In genomic region chr16:85089485-85089884, GRCh38 we compare ENCODE assay signal across 19 cellular contexts. TPM values are rescaled to one million over a fixed set of nuclear protein-coding genes. Genes with fewer than 3 reads are reported as not detected.
DNase-seq lines count a peak whose midpoint lies in the region; ATAC-seq and TF ChIP-seq lines count a peak whose summit lies in the region.
"Had no signal": no experiment of that assay in that cellular context is flagged by ENCODE, and none has a peak within 500 bp of the region (broad histone marks: within the 10 kb centered on the region; RNA-seq: fewer than 3 reads in every experiment).

No MANE protein-coding gene starts in this region.

- ATAC-seq in RWPE2 (ENCODE audit: low read depth) (peak; percentile 43), HG03039 (IDR thresholded peaks at IDR 0.05; ENCODE audit: unreplicated experiment) (no peak), GM18909 (IDR thresholded peaks at IDR 0.05; ENCODE audit: poor library complexity, unreplicated experiment) (no peak), GM18873 (IDR thresholded peaks at IDR 0.05; ENCODE audit: low FRiP score, unreplicated experiment) (no peak)
- ATAC-seq: mucosa of descending colon had no signal

- H3K4ac ChIP-seq in trophoblast cell (ENCODE audit: low read depth, low read length) = no peak overlapping the region

- H3K23ac ChIP-seq in trophoblast cell (ENCODE audit: low read length) = no peak overlapping the region

- no peak overlapping the region for H3K27ac ChIP-seq in BLaER1
- no peak overlapping the region for H3K27ac ChIP-seq in RWPE2 (ENCODE audit: poor library complexity, severe bottlenecking)
- H3K27ac ChIP-seq in fibroblast of lung (ENCODE audit: insufficient read depth, low read length) = no peak overlapping the region
- peak overlapping the region; percentile 5 for H3K27ac ChIP-seq in trophoblast cell (ENCODE audit: low read depth, low read length)
- H3K27ac ChIP-seq in ascending aorta = no peak overlapping the region
- H3K27ac ChIP-seq: right atrium auricular region had no signal

- no peak overlapping the region for H4K12ac ChIP-seq in trophoblast cell (ENCODE audit: low read depth, low read length)

- DNase-seq in RWPE2 (ENCODE audit: low spot score) = no peak
- DNase-seq in fibroblast of lung (ENCODE audit: low read depth in 2 of 2) = peak; percentile 26 to 49
- DNase-seq in trophoblast cell = peak; percentile 58 to 59
- no peak for DNase-seq in ascending aorta (ENCODE audit: low spot score in 2 of 2)
- DNase-seq: activated CD4-positive, CD25-positive, alpha-beta regulatory T cell treated with anti-CD3 and anti-CD28 coated beads, Interleukin-2, amount 50 U/mL, for 72 hours; cerebellar nuclear complex; effector memory CD4-positive, alpha-beta T cell; EL; Karpas-422; mucosa of descending colon; NCI-H1105 treated with DMSO at 0.1 percent for 48 hours; NCI-H524 treated with DMSO at 0.1 percent for 48 hours had no signal

- H3K79me1 ChIP-seq in trophoblast cell (ENCODE audit: low read length) = no peaks in the 10 kb centered on the region

- H2AK5ac ChIP-seq in trophoblast cell (ENCODE audit: low read length) = no peak overlapping the region

- 0 out of 2 replicates have a peak overlapping the region, but pooled peaks have one; percentile 53 for H3K4me2 ChIP-seq in BLaER1
- no peak overlapping the region for H3K4me2 ChIP-seq in fibroblast of lung (ENCODE audit: extremely low read depth, insufficient read depth, low read length)
- H3K4me2 ChIP-seq in trophoblast cell (ENCODE audit: low read length) = no peak overlapping the region

- H4K91ac ChIP-seq in trophoblast cell (ENCODE audit: low read depth, low read length) = peak overlapping the region; percentile 1

- TF ChIP-seq CTCF in RWPE2 (IDR thresholded peaks at IDR 0.05; ENCODE audit: poor library complexity, severe bottlenecking) = no peak
- TF ChIP-seq CTCF in fibroblast of lung (conservative IDR thresholded peaks at IDR 0.05 in 1 of 2, IDR thresholded peaks at IDR 0.05 in 1 of 2; ENCODE audit: low read depth in 1 of 2, low read length in 2 of 2) = no peak
- no peak for TF ChIP-seq CTCF in ascending aorta (IDR thresholded peaks at IDR 0.05)

- H3K36me3 ChIP-seq in BLaER1 (no peaks in the 10 kb centered on the region), RWPE2 (ENCODE audit: low read depth) (no peaks in the 10 kb centered on the region), fibroblast of lung (ENCODE audit: control insufficient read depth, insufficient read depth, low read length) (peaks cover 2% of the 10 kb centered on the region), trophoblast cell (ENCODE audit: control insufficient read depth in 1 of 2, insufficient read depth in 2 of 2, low read length in 2 of 2) (no peaks in the 10 kb centered on the region), ascending aorta (peaks cover 10 to 13% of the 10 kb centered on the region in 2 donors)
- H3K36me3 ChIP-seq: right atrium auricular region had no signal

- no peaks in the 10 kb centered on the region; the same call in 1 of the 2 replicates for H4K20me1 ChIP-seq in BLaER1
- H4K20me1 ChIP-seq in fibroblast of lung (ENCODE audit: control insufficient read depth, extremely low read depth, insufficient read depth, low read length) = no peaks in the 10 kb centered on the region

- H2BK120ac ChIP-seq in trophoblast cell (ENCODE audit: insufficient read depth, low read length, poor library complexity) = no peak overlapping the region

- no peak overlapping the region for H3K14ac ChIP-seq in trophoblast cell (ENCODE audit: low read length)

- H4K8ac ChIP-seq in trophoblast cell (ENCODE audit: low read depth, low read length) = no peak overlapping the region

- H3K4me3 ChIP-seq in BLaER1 (no peak overlapping the region), RWPE2 (ENCODE audit: severe bottlenecking) (no peak overlapping the region), fibroblast of lung (replicated peaks in 1 of 4; ENCODE audit: control extremely low read depth in 1 of 4, insufficient read depth in 1 of 4, low read depth in 3 of 4, low read length in 4 of 4) (no peak overlapping the region), trophoblast cell (ENCODE audit: low read depth, low read length) (no peak overlapping the region), ascending aorta (no peak overlapping the region)
- H3K4me3 ChIP-seq: mucosa of descending colon, right atrium auricular region had no signal

- H3K9me3 ChIP-seq in BLaER1 = no peaks in the 10 kb centered on the region
- H3K9me3 ChIP-seq in RWPE2 (ENCODE audit: severe bottlenecking) = no peaks in the 10 kb centered on the region
- H3K9me3 ChIP-seq in fibroblast of lung (ENCODE audit: control insufficient read depth, insufficient read depth, low read depth, low read length) = no peaks in the 10 kb centered on the region
- H3K9me3 ChIP-seq in trophoblast cell (ENCODE audit: insufficient read depth, low read depth, low read length) = no peaks in the 10 kb centered on the region
- no peaks in the 10 kb centered on the region for H3K9me3 ChIP-seq in ascending aorta
- H3K9me3 ChIP-seq: mucosa of descending colon, neutrophil, right atrium auricular region had no signal

- H2BK12ac ChIP-seq in trophoblast cell (ENCODE audit: low read length) = no peak overlapping the region

- no peak overlapping the region for H3K9ac ChIP-seq in BLaER1
- no peak overlapping the region for H3K9ac ChIP-seq in fibroblast of lung (ENCODE audit: insufficient read depth, low read length)
- H3K9ac ChIP-seq in trophoblast cell (ENCODE audit: low read length) = no peak overlapping the region

- no peak overlapping the region for H2BK5ac ChIP-seq in trophoblast cell (ENCODE audit: low read depth, low read length, poor library complexity)

- H3K4me1 ChIP-seq in BLaER1 = peaks cover 92% of the 10 kb centered on the region
- H3K4me1 ChIP-seq in RWPE2 (ENCODE audit: insufficient read depth, poor library complexity, severe bottlenecking) = peaks cover 10% of the 10 kb centered on the region
- no peaks in the 10 kb centered on the region for H3K4me1 ChIP-seq in fibroblast of lung (ENCODE audit: control insufficient read depth, extremely low read depth, insufficient read depth, low read length)
- peaks cover 20 to 24% of the 10 kb centered on the region in 2 experiments for H3K4me1 ChIP-seq in trophoblast cell (ENCODE audit: control insufficient read depth in 1 of 2, insufficient read depth in 2 of 2, low read length in 2 of 2)
- H3K4me1 ChIP-seq in ascending aorta = peaks cover 0 to 7% of the 10 kb centered on the region in 2 donors

- H3K27me3 ChIP-seq in BLaER1 = 0 out of 2 replicates have a peak, but pooled peaks cover 5% of the 10 kb centered on the region
- H3K27me3 ChIP-seq in RWPE2 (ENCODE audit: insufficient read depth, poor library complexity, severe bottlenecking) = no peaks in the 10 kb centered on the region
- no peaks in the 10 kb centered on the region for H3K27me3 ChIP-seq in fibroblast of lung (ENCODE audit: control insufficient read depth, insufficient read depth, low read length)
- no peaks in the 10 kb centered on the region for H3K27me3 ChIP-seq in trophoblast cell (ENCODE audit: insufficient read depth, low read length)
- H3K27me3 ChIP-seq in ascending aorta = no peaks in the 10 kb centered on the region
- H3K27me3 ChIP-seq: neutrophil, right atrium auricular region had no signal

- H3K79me2 ChIP-seq in fibroblast of lung (ENCODE audit: control insufficient read depth, insufficient read depth, low read length) = no peaks in the 10 kb centered on the region
- peaks cover 3% of the 10 kb centered on the region for H3K79me2 ChIP-seq in trophoblast cell (ENCODE audit: control insufficient read depth, insufficient read depth, low read length, poor library complexity)

- no peak overlapping the region for H3K18ac ChIP-seq in trophoblast cell (ENCODE audit: low read length)

- no CpG with 5 or more reads among the region's 16 CpGs for WGBS in trophoblast cell (ENCODE audit: extremely low coverage, insufficient coverage, insufficient read length)

- intact Hi-C loops in ascending aorta (cut with DNase I) = no loop called here

- no peak overlapping the region for H2AFZ ChIP-seq in fibroblast of lung (ENCODE audit: low read length)
- no peak overlapping the region for H2AFZ ChIP-seq in trophoblast cell (ENCODE audit: insufficient read depth, low read length, poor library complexity)

RNA-seq across cellular contexts. Expression of gene CIBAR2, which starts 22.8 kb away (rescaled TPM):
- total RNA-seq in fibroblast of lung = not detected in 2 replicates
- 0.10 TPM in 1 of 2 replicates, not detected in the other for polyA plus RNA-seq in fibroblast of lung
- polyA plus RNA-seq in fibroblast of lung (2012) = not detected in 2 replicates
- not detected in 2 replicates for polyA minus RNA-seq in fibroblast of lung (ENCODE audit: low replicate concordance)
- polyA plus RNA-seq in trophoblast cell (2013) = 0.03 TPM in 1 of 2 replicates, not detected in the other
- not detected for total RNA-seq in ascending aorta
- total RNA-seq: activated CD8-positive, alpha-beta memory T cell treated with anti-CD3 and anti-CD28 coated beads for 36 hours; mucosa of descending colon; right atrium auricular region had no signal

Comparison
In these comparisons a context has a peak if more than half of its experiments do, and no peak if none do; other contexts are left out.
1. DNase-seq: peak in fibroblast of lung (2 of 2) and trophoblast cell (2 of 2); none in RWPE2 (single experiment) and ascending aorta (0 of 2).